Comparison of ENCODE assay signal across 19 cellular contexts in genomic region chr2:16226942-16227664, GRCh38.
DNase-seq lines count a peak whose midpoint lies in the region; ATAC-seq and TF ChIP-seq lines count a peak whose summit lies in the region.
"Had no signal": no experiment of that assay in that cellular context is flagged by ENCODE, and none has a peak within 500 bp of the region (broad histone marks: within the 10 kb centered on the region; RNA-seq: fewer than 3 reads in every experiment).

No MANE protein-coding gene starts in this region.

- H3K4me3 ChIP-seq in MG63 = no peak overlapping the region
- H3K4me3 ChIP-seq: gastrocnemius medialis, right lobe of liver had no signal

- no peaks in the 10 kb centered on the region for H3K27me3 Mint-ChIP-seq in activated CD8-positive, alpha-beta T cell treated with anti-CD3 and anti-CD28 coated beads, Interleukin-2, amount 10 ng/mL, durations not matched to agents 7 days and 5 days (ENCODE audit: low read depth)
- H3K27me3 Mint-ChIP-seq in chondrocyte (ENCODE audit: low read depth) = peaks cover 23% of the 10 kb centered on the region

- no peaks in the 10 kb centered on the region for H3K9me3 ChIP-seq in MG63
- H3K9me3 ChIP-seq: gastrocnemius medialis, right lobe of liver had no signal

- POLR2A ChIA-PET in activated CD8-positive, alpha-beta T cell treated with anti-CD3 and anti-CD28 coated beads, Interleukin-2, amount 10 ng/mL, durations not matched to agents 7 days and 5 days (lab: Charles Lee) = no interaction called here

- H3K9me3 Mint-ChIP-seq in activated CD8-positive, alpha-beta T cell treated with anti-CD3 and anti-CD28 coated beads, Interleukin-2, amount 10 ng/mL, durations not matched to agents 7 days and 5 days (ENCODE audit: insufficient read depth) = no peaks in the 10 kb centered on the region
- H3K9me3 Mint-ChIP-seq in chondrocyte (ENCODE audit: low read depth) = no peaks in the 10 kb centered on the region
- H3K9me3 Mint-ChIP-seq: nephron progenitor cell had no signal

- no peak for TF ChIP-seq CTCF in chondrocyte (IDR thresholded peaks at IDR 0.05)

- 0 out of 2 replicates have a peak, but pooled peaks cover 3% of the 10 kb centered on the region for H3K27me3 ChIP-seq in MG63
- H3K27me3 ChIP-seq: gastrocnemius medialis, right lobe of liver had no signal

- peak; percentile 54 for DNase-seq in Ammon's horn (ENCODE audit: low spot score)
- peak; percentile 25 for DNase-seq in MG63
- peak; percentile 78 for DNase-seq in NCI-H82 (lab: John Stamatoyannopoulos, UW)
- DNase-seq in medulla oblongata (ENCODE audit: extremely low spot score) = peak; percentile 25
- no peak for DNase-seq in activated CD8-positive, alpha-beta T cell treated with anti-CD3 and anti-CD28 coated beads, Interleukin-2, amount 10 ng/mL, durations not matched to agents 7 days and 5 days
- DNase-seq in COLO668 (lab: John Stamatoyannopoulos, UW; ENCODE audit: unreplicated experiment) = no peak
- DNase-seq in NCI-H2171 treated with DMSO at 0.1 percent for 48 hours (lab: John Stamatoyannopoulos, UW) = no peak
- no peak for DNase-seq in chondrocyte (ENCODE audit: low spot score)
- DNase-seq: activated CD4-positive, CD25-positive, alpha-beta regulatory T cell treated with anti-CD3 and anti-CD28 coated beads, Interleukin-2, amount 50 U/mL, for 72 hours; activated gamma-delta T cell treated with Interleukin-2 at 50 U/mL for 16 hours; aorta; cortex of kidney; gastrocnemius medialis; GDM1; NCI-H2081 treated with DMSO at 0.1 percent for 48 hours; nephron progenitor cell; right lobe of liver; SIG-M5; stimulated activated CD4-positive, alpha-beta T cell treated with anti-CD3 and anti-CD28 coated beads, Interleukin-1b, Interleukin-23, amount 100 ng/mL, for 48 hours had no signal

- CTCF ChIA-PET in activated CD8-positive, alpha-beta T cell treated with anti-CD3 and anti-CD28 coated beads, Interleukin-2, amount 10 ng/mL, durations not matched to agents 7 days and 5 days (lab: Charles Lee) = no interaction called here

- H3K36me3 Mint-ChIP-seq in activated CD8-positive, alpha-beta T cell treated with anti-CD3 and anti-CD28 coated beads, Interleukin-2, amount 10 ng/mL, durations not matched to agents 7 days and 5 days (ENCODE audit: low read depth) = no peaks in the 10 kb centered on the region
- H3K36me3 Mint-ChIP-seq in chondrocyte (ENCODE audit: low read depth) = no peaks in the 10 kb centered on the region

- no peak overlapping the region for H3K4me3 Mint-ChIP-seq in activated CD8-positive, alpha-beta T cell treated with anti-CD3 and anti-CD28 coated beads, Interleukin-2, amount 10 ng/mL, durations not matched to agents 7 days and 5 days
- H3K4me3 Mint-ChIP-seq in chondrocyte (ENCODE audit: unreplicated experiment) = no peak overlapping the region
- H3K4me3 Mint-ChIP-seq: nephron progenitor cell had no signal

- H3K36me3 ChIP-seq in MG63 = no peaks in the 10 kb centered on the region
- H3K36me3 ChIP-seq: gastrocnemius medialis, right lobe of liver had no signal

- H3K27ac Mint-ChIP-seq in activated CD8-positive, alpha-beta T cell treated with anti-CD3 and anti-CD28 coated beads, Interleukin-2, amount 10 ng/mL, durations not matched to agents 7 days and 5 days = no peak overlapping the region
- H3K27ac Mint-ChIP-seq in chondrocyte (ENCODE audit: unreplicated experiment) = no peak overlapping the region
- H3K27ac Mint-ChIP-seq: nephron progenitor cell had no signal

- no peak for ATAC-seq in activated CD8-positive, alpha-beta T cell treated with anti-CD3 and anti-CD28 coated beads, Interleukin-2, amount 10 ng/mL, durations not matched to agents 7 days and 5 days
- ATAC-seq: gastrocnemius medialis, right lobe of liver had no signal

- H3K4me1 Mint-ChIP-seq in activated CD8-positive, alpha-beta T cell treated with anti-CD3 and anti-CD28 coated beads, Interleukin-2, amount 10 ng/mL, durations not matched to agents 7 days and 5 days (ENCODE audit: low read depth) = no peaks in the 10 kb centered on the region
- H3K4me1 Mint-ChIP-seq in chondrocyte (ENCODE audit: low read depth) = no peaks in the 10 kb centered on the region

Comparison
In these comparisons a context has a peak if more than half of its experiments do, and no peak if none do; other contexts are left out.
1. DNase-seq: peak in Ammon's horn (single experiment), MG63 (single experiment), NCI-H82 (single experiment) and medulla oblongata (single experiment); none in activated CD8-positive, alpha-beta T cell treated with anti-CD3 and anti-CD28 coated beads, Interleukin-2, amount 10 ng/mL, durations not matched to agents 7 days and 5 days (single experiment), COLO668 (single experiment), NCI-H2171 treated with DMSO at 0.1 percent for 48 hours (single experiment) and chondrocyte (single experiment).